In the genomic region with DNA sequence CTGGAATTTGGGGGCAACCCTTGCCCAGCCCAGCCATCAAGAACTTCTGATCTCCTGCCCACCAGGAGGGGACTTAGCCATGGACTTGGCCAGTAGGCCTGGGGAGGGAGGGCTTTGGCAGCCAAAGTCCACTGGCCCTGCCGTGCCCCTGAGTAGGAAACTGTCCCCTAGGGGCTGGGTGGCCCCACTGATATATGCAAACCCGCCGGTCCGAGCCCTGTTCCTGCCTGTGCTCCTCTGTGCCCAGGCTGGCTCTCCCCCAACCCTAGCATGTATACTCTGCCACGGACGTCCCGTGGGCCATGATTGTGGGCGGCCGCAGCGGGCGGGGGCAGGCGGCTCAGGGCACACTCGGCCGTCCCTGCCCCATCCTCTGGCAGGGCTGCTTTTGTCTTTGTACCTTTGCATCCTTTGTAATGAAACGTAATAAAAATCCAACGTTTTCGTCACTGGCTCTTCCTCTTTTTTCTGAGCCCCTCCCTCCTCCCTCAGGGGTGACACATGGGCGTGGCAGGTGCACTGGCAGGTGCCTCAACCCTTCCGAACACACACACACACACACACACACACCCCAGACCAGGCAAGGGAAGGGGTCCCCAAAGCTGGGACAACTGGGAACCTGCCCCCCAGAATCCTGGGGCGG, we compare ENCODE assay signal across 1 cellular context.
TF ChIP-seq lines count a peak whose summit lies in the region.

No MANE protein-coding gene starts in this region.

TF ChIP-seq in GM12878, 131 proteins besides CTCF, POLR2A, EP300 and RAD21:
- no peak for TF ChIP-seq JUNB (IDR thresholded peaks at IDR 0.05)
- peak; percentile 44; the same call in 1 of the 2 replicates for TF ChIP-seq SPI1 (IDR thresholded peaks at IDR 0.05; ENCODE audit: borderline replicate concordance, insufficient read depth, low read depth, low read length)
- TF ChIP-seq JUND (IDR thresholded peaks at IDR 0.05; ENCODE audit: low read depth, low read length): no peak
